In the genomic region with DNA sequence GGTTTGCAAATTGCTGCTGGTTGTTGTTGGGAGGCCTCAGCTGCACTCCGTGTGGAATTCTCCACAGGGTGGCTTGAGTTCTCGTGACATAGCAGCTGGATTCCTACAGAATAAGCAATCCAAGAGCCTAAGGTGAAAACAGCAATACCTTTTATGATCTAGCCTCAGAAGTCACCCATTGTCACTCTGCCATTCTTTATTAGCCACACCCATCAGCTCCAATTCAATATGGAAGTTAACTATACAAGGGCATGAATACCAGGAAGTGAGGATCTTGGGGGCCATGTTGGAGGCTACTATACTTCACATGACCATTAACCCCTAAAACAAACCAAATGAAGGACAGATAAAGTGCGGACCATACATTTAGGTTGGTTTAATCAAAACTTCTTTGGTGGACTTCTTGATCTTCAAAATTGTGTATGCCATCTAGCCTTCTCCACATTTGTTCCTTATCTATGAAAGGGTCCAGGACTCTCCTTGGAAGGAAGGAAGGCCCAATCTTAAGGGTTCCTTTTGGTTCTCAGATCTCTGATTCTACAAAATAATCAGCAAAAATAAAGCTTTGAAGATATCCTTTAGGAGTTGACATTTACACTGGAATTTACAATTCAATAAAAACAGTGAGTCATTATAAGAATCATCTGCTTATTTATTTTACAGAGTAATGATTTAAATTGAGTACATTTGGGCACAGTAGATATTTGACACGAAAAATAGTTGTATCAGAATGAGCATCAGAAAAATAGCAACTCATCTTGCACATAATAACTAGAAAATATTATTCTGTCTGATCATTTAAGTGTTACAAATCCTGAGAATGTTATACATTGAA, we compare ENCODE assay signal across 1 cellular context.
TF ChIP-seq lines count a peak whose summit lies in the region.

No MANE protein-coding gene starts in this region.

TF ChIP-seq in K562, 482 proteins besides CTCF, POLR2A, EP300 and RAD21 (continued from another document and continues in another):
- TF ChIP-seq, protein P1, sequence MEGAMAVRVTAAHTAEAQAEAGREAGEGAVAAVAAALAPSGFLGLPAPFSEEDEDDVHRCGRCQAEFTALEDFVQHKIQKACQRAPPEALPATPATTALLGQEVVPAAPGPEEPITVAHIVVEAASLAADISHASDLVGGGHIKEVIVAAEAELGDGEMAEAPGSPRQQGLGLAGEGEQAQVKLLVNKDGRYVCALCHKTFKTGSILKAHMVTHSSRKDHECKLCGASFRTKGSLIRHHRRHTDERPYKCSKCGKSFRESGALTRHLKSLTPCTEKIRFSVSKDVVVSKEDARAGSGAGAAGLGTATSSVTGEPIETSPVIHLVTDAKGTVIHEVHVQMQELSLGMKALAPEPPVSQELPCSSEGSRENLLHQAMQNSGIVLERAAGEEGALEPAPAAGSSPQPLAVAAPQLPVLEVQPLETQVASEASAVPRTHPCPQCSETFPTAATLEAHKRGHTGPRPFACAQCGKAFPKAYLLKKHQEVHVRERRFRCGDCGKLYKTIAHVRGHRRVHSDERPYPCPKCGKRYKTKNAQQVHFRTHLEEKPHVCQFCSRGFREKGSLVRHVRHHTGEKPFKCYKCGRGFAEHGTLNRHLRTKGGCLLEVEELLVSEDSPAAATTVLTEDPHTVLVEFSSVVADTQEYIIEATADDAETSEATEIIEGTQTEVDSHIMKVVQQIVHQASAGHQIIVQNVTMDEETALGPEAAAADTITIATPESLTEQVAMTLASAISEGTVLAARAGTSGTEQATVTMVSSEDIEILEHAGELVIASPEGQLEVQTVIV (CRISPR knock-in tag; IDR thresholded peaks at IDR 0.05; ENCODE audit: borderline replicate concordance), result no peak
- no peak for TF ChIP-seq HMGN3 (IDR thresholded peaks at IDR 0.05; ENCODE audit: borderline replicate concordance, extremely low read depth, insufficient read length, low read depth, low read length)
- no peak for TF ChIP-seq EGR1 (conservative IDR thresholded peaks at IDR 0.05)
- TF ChIP-seq CEBPG (CRISPR knock-in tag; IDR thresholded peaks at IDR 0.05), result no peak
- no peak for TF ChIP-seq CEBPG (tag; conservative IDR thresholded peaks at IDR 0.05 in 1 of 2, IDR thresholded peaks at IDR 0.05 in 1 of 2)
- no peak for TF ChIP-seq KAT2B (IDR thresholded peaks at IDR 0.05; ENCODE audit: low read depth, low read length)
- TF ChIP-seq CREBBP (IDR thresholded peaks at IDR 0.05; ENCODE audit: low read depth, low read length), result no peak
- no peak for TF ChIP-seq TEAD4 (IDR thresholded peaks at IDR 0.05; ENCODE audit: low read length)
- no peak for TF ChIP-seq TEAD4 (CRISPR knock-in tag; IDR thresholded peaks at IDR 0.05; ENCODE audit: borderline replicate concordance)
- no peak for TF ChIP-seq PYGO2 (tag; IDR thresholded peaks at IDR 0.05)
- TF ChIP-seq POLR2AphosphoS5 (IDR thresholded peaks at IDR 0.05; ENCODE audit: control insufficient read depth, insufficient read depth, low read depth, low read length), result no peak
- TF ChIP-seq CBFA2T2 (conservative IDR thresholded peaks at IDR 0.05), result no peak
- no peak for TF ChIP-seq NFXL1 (CRISPR knock-in tag; IDR thresholded peaks at IDR 0.05)
- no peak for TF ChIP-seq XRCC3 (IDR thresholded peaks at IDR 0.05)
- TF ChIP-seq EHMT2 (IDR thresholded peaks at IDR 0.05), result no peak
- no peak for TF ChIP-seq SP2 (IDR thresholded peaks at IDR 0.05; ENCODE audit: extremely low read depth, low read depth, low read length, poor library complexity, severe bottlenecking)
- TF ChIP-seq HDAC6 (IDR thresholded peaks at IDR 0.05; ENCODE audit: low read depth, low read length), result no peak
- no peak for TF ChIP-seq CBX5 (IDR thresholded peaks at IDR 0.05; ENCODE audit: borderline replicate concordance, low read depth)
- peak; percentile 65; the same call in 1 of the 2 replicates for TF ChIP-seq ZKSCAN8 (CRISPR knock-in tag; IDR thresholded peaks at IDR 0.05)
- TF ChIP-seq EWSR1 (IDR thresholded peaks at IDR 0.05; ENCODE audit: borderline replicate concordance, low read depth, partially characterized antibody), result no peak
- no peak for TF ChIP-seq ATF7 (IDR thresholded peaks at IDR 0.05)
- TF ChIP-seq ZNF274 (IDR thresholded peaks at IDR 0.05; ENCODE audit: borderline replicate concordance, low read depth, low read length), result no peak
- 0 out of 2 replicates have a peak, but pooled peaks have one; percentile 19 for TF ChIP-seq KLF1 (tag; IDR thresholded peaks at IDR 0.05)
- peak; percentile 68 for TF ChIP-seq FOXJ2 (tag; IDR thresholded peaks at IDR 0.05)
- TF ChIP-seq MAZ (CRISPR knock-in tag; conservative IDR thresholded peaks at IDR 0.05 in 1 of 2, IDR thresholded peaks at IDR 0.05 in 1 of 2), result no peak
- TF ChIP-seq, protein P2, sequence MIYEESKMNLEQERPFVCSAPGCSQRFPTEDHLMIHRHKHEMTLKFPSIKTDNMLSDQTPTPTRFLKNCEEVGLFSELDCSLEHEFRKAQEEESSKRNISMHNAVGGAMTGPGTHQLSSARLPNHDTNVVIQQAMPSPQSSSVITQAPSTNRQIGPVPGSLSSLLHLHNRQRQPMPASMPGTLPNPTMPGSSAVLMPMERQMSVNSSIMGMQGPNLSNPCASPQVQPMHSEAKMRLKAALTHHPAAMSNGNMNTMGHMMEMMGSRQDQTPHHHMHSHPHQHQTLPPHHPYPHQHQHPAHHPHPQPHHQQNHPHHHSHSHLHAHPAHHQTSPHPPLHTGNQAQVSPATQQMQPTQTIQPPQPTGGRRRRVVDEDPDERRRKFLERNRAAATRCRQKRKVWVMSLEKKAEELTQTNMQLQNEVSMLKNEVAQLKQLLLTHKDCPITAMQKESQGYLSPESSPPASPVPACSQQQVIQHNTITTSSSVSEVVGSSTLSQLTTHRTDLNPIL (CRISPR knock-in tag; IDR thresholded peaks at IDR 0.05), result no peak
- TF ChIP-seq BRF1 (IDR thresholded peaks at IDR 0.05; ENCODE audit: borderline replicate concordance, extremely low read depth, insufficient read length), result no peak
- no peak for TF ChIP-seq STAG1 (CRISPR knock-in tag; IDR thresholded peaks at IDR 0.05; ENCODE audit: borderline replicate concordance)
- TF ChIP-seq SMARCA5 (IDR thresholded peaks at IDR 0.05), result no peak
- no peak for TF ChIP-seq PURB (CRISPR knock-in tag; IDR thresholded peaks at IDR 0.05; ENCODE audit: low read depth)
- no peak for TF ChIP-seq NR3C1 (CRISPR knock-in tag; IDR thresholded peaks at IDR 0.05)
- no peak for TF ChIP-seq KDM5B (IDR thresholded peaks at IDR 0.05; ENCODE audit: insufficient replicate concordance, low read depth, low read length)
- TF ChIP-seq, protein P3, sequence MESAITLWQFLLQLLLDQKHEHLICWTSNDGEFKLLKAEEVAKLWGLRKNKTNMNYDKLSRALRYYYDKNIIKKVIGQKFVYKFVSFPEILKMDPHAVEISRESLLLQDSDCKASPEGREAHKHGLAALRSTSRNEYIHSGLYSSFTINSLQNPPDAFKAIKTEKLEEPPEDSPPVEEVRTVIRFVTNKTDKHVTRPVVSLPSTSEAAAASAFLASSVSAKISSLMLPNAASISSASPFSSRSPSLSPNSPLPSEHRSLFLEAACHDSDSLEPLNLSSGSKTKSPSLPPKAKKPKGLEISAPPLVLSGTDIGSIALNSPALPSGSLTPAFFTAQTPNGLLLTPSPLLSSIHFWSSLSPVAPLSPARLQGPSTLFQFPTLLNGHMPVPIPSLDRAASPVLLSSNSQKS (CRISPR knock-in tag; IDR thresholded peaks at IDR 0.05), result no peak
- TF ChIP-seq NCOR1 (IDR thresholded peaks at IDR 0.05), result no peak
- TF ChIP-seq, protein P4, sequence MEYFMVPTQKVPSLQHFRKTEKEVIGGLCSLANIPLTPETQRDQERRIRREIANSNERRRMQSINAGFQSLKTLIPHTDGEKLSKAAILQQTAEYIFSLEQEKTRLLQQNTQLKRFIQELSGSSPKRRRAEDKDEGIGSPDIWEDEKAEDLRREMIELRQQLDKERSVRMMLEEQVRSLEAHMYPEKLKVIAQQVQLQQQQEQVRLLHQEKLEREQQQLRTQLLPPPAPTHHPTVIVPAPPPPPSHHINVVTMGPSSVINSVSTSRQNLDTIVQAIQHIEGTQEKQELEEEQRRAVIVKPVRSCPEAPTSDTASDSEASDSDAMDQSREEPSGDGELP (CRISPR knock-in tag; IDR thresholded peaks at IDR 0.05; ENCODE audit: borderline replicate concordance), result no peak
- no peak for TF ChIP-seq FOXA3 (CRISPR knock-in tag; conservative IDR thresholded peaks at IDR 0.05 in 1 of 2, IDR thresholded peaks at IDR 0.05 in 1 of 2)
- TF ChIP-seq FOXP1 (CRISPR knock-in tag; IDR thresholded peaks at IDR 0.05), result no peak
- TF ChIP-seq HNRNPLL (IDR thresholded peaks at IDR 0.05; ENCODE audit: low read depth, low read length, poor library complexity, severe bottlenecking), result no peak
- TF ChIP-seq ZNF589 (CRISPR knock-in tag; IDR thresholded peaks at IDR 0.05; ENCODE audit: low read depth), result peak; percentile 50; the same call in 1 of the 2 replicates
- no peak for TF ChIP-seq ZNF347 (CRISPR knock-in tag; IDR thresholded peaks at IDR 0.05; ENCODE audit: low read depth)
- no peak for TF ChIP-seq TBP (optimal IDR thresholded peaks at IDR 0.05; ENCODE audit: low read depth, low read length)
- TF ChIP-seq, protein P5, sequence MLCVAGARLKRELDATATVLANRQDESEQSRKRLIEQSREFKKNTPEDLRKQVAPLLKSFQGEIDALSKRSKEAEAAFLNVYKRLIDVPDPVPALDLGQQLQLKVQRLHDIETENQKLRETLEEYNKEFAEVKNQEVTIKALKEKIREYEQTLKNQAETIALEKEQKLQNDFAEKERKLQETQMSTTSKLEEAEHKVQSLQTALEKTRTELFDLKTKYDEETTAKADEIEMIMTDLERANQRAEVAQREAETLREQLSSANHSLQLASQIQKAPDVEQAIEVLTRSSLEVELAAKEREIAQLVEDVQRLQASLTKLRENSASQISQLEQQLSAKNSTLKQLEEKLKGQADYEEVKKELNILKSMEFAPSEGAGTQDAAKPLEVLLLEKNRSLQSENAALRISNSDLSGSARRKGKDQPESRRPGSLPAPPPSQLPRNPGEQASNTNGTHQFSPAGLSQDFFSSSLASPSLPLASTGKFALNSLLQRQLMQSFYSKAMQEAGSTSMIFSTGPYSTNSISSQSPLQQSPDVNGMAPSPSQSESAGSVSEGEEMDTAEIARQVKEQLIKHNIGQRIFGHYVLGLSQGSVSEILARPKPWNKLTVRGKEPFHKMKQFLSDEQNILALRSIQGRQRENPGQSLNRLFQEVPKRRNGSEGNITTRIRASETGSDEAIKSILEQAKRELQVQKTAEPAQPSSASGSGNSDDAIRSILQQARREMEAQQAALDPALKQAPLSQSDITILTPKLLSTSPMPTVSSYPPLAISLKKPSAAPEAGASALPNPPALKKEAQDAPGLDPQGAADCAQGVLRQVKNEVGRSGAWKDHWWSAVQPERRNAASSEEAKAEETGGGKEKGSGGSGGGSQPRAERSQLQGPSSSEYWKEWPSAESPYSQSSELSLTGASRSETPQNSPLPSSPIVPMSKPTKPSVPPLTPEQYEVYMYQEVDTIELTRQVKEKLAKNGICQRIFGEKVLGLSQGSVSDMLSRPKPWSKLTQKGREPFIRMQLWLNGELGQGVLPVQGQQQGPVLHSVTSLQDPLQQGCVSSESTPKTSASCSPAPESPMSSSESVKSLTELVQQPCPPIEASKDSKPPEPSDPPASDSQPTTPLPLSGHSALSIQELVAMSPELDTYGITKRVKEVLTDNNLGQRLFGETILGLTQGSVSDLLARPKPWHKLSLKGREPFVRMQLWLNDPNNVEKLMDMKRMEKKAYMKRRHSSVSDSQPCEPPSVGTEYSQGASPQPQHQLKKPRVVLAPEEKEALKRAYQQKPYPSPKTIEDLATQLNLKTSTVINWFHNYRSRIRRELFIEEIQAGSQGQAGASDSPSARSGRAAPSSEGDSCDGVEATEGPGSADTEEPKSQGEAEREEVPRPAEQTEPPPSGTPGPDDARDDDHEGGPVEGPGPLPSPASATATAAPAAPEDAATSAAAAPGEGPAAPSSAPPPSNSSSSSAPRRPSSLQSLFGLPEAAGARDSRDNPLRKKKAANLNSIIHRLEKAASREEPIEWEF (CRISPR knock-in tag; IDR thresholded peaks at IDR 0.05), result peak; percentile 72; the same call in 1 of the 2 replicates
- TF ChIP-seq, protein P6, sequence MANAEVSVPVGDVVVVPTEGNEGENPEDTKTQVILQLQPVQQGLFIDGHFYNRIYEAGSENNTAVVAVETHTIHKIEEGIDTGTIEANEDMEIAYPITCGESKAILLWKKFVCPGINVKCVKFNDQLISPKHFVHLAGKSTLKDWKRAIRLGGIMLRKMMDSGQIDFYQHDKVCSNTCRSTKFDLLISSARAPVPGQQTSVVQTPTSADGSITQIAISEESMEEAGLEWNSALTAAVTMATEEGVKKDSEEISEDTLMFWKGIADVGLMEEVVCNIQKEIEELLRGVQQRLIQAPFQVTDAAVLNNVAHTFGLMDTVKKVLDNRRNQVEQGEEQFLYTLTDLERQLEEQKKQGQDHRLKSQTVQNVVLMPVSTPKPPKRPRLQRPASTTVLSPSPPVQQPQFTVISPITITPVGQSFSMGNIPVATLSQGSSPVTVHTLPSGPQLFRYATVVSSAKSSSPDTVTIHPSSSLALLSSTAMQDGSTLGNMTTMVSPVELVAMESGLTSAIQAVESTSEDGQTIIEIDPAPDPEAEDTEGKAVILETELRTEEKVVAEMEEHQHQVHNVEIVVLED (CRISPR knock-in tag; IDR thresholded peaks at IDR 0.05), result 0 out of 2 replicates have a peak, but pooled peaks have one; percentile 11
- no peak for TF ChIP-seq HEY1 (CRISPR knock-in tag; IDR thresholded peaks at IDR 0.05; ENCODE audit: borderline replicate concordance)
- TF ChIP-seq, protein P7, sequence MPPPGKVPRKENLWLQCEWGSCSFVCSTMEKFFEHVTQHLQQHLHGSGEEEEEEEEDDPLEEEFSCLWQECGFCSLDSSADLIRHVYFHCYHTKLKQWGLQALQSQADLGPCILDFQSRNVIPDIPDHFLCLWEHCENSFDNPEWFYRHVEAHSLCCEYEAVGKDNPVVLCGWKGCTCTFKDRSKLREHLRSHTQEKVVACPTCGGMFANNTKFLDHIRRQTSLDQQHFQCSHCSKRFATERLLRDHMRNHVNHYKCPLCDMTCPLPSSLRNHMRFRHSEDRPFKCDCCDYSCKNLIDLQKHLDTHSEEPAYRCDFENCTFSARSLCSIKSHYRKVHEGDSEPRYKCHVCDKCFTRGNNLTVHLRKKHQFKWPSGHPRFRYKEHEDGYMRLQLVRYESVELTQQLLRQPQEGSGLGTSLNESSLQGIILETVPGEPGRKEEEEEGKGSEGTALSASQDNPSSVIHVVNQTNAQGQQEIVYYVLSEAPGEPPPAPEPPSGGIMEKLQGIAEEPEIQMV (tag; conservative IDR thresholded peaks at IDR 0.05; ENCODE audit: low read depth), result 0 out of 2 replicates have a peak, but pooled peaks have one; percentile 16
- no peak for TF ChIP-seq ZNF324 (CRISPR knock-in tag; IDR thresholded peaks at IDR 0.05)
- no peak for TF ChIP-seq PCBP2 (IDR thresholded peaks at IDR 0.05; ENCODE audit: low read depth, low read length, poor library complexity, severe bottlenecking)
- no peak for TF ChIP-seq ZNF778 (CRISPR knock-in tag; IDR thresholded peaks at IDR 0.05)
- no peak for TF ChIP-seq SAFB (IDR thresholded peaks at IDR 0.05; ENCODE audit: borderline replicate concordance, low read depth, low read length)
- no peak for TF ChIP-seq HDAC1 (IDR thresholded peaks at IDR 0.05)
- TF ChIP-seq, protein P8, sequence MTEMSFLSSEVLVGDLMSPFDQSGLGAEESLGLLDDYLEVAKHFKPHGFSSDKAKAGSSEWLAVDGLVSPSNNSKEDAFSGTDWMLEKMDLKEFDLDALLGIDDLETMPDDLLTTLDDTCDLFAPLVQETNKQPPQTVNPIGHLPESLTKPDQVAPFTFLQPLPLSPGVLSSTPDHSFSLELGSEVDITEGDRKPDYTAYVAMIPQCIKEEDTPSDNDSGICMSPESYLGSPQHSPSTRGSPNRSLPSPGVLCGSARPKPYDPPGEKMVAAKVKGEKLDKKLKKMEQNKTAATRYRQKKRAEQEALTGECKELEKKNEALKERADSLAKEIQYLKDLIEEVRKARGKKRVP (CRISPR knock-in tag; IDR thresholded peaks at IDR 0.05), result no peak
- TF ChIP-seq WHSC1 (IDR thresholded peaks at IDR 0.05; ENCODE audit: low read length), result no peak
- TF ChIP-seq TSC22D4 (tag; IDR thresholded peaks at IDR 0.05), result no peak
- TF ChIP-seq ATF1 (CRISPR knock-in tag; IDR thresholded peaks at IDR 0.05), result no peak
- no peak for TF ChIP-seq ATF1 (tag; IDR thresholded peaks at IDR 0.05)
- no peak for TF ChIP-seq SMAD3 (CRISPR knock-in tag; conservative IDR thresholded peaks at IDR 0.05)
